Comparison of ENCODE assay signal across 11 cellular contexts in the genomic region with DNA sequence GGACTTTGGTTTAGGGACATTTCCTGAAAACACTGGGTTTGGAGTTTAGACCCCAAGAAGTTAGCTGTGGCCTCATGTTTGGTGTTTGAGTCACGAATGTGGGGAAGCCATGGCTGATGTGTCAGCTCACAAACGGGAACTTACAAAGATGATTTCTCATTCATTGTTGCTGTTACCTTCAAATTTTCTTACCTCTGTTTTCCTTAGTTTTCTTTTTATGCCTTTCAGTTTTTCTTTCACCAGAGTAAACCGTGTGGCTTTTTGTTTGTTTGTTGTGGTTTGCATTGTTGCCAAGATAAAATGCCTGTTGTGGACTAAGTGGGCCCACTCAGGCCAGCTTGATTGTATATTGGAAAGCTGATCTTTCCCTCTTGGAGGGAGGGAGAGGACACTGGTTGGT.
A peak's percentile ranks its signal among the peaks of the same experiment; 100 is the strongest.
DNase-seq lines count a peak whose midpoint lies in the region; ATAC-seq and TF ChIP-seq lines count a peak whose summit lies in the region.
"Had no signal": no experiment of that assay in that cellular context is flagged by ENCODE, and none has a peak within 500 bp of the region (broad histone marks: within the 10 kb centered on the region; RNA-seq: fewer than 3 reads in every experiment).

No MANE protein-coding gene starts in this region.

- H3K36me3 Mint-ChIP-seq in activated B cell treated with CpG ODN at 0.5 μM for 24 hours (ENCODE audit: low read depth) = peaks cover 48% of the 10 kb centered on the region

- CTCF ChIA-PET in activated B cell treated with CpG ODN at 0.5 μM for 24 hours (lab: Charles Lee) = interaction anchor here (0.9 to 2.1 kb wide), 2 partner anchors 140 to 218 kb away, joined by 4 to 11 read pairs; no protein-coding TSS in a partner anchor

- H2BK15ac ChIP-seq in neuronal stem cell (ENCODE audit: low read length) = no peak overlapping the region

- H3K9ac ChIP-seq in neuronal stem cell (ENCODE audit: low read depth, low read length, poor library complexity) = no peak overlapping the region

- no peak overlapping the region for H4K8ac ChIP-seq in neuronal stem cell (ENCODE audit: low read depth, low read length)

- no peaks in the 10 kb centered on the region for H3K79me1 ChIP-seq in neuronal stem cell (ENCODE audit: low read depth, low read length)

- H3K27me3 ChIP-seq in neuronal stem cell (ENCODE audit: control insufficient read depth in 3 of 3, insufficient read depth in 3 of 3, low read depth in 1 of 3, low read length in 3 of 3) = no peaks in the 10 kb centered on the region
- H3K27me3 ChIP-seq: upper lobe of right lung had no signal

- H3K4me1 Mint-ChIP-seq in activated B cell treated with CpG ODN at 0.5 μM for 24 hours = peaks cover 67% of the 10 kb centered on the region

- DNase-seq in AML-193 (lab: John Stamatoyannopoulos, UW) = peak; percentile 29 to 51
- peak; percentile 72 for DNase-seq in HS-5 (ENCODE audit: low read depth)
- no peak for DNase-seq in activated B cell treated with CpG ODN at 0.5 μM for 24 hours
- DNase-seq in hepatic stellate cell (ENCODE audit: low spot score) = peak; percentile 66
- DNase-seq in GOT3 (lab: John Stamatoyannopoulos, UW) = no peak
- DNase-seq in neuronal stem cell (ENCODE audit: low spot score) = no peak
- DNase-seq: activated gamma-delta T cell treated with Interleukin-2 at 50 U/mL for 16 hours, upper lobe of right lung had no signal

- no peak overlapping the region for H3K4me3 Mint-ChIP-seq in activated B cell treated with CpG ODN at 0.5 μM for 24 hours
- H3K4me3 Mint-ChIP-seq: mesothelial cell of epicardium had no signal

- ATAC-seq in activated B cell treated with CpG ODN at 0.5 μM for 24 hours (ENCODE audit: low read depth) (no peak), GM21447 (IDR thresholded peaks at IDR 0.05; ENCODE audit: unreplicated experiment) (no peak), HG02870 (IDR thresholded peaks at IDR 0.05; ENCODE audit: unreplicated experiment) (no peak)
- ATAC-seq: upper lobe of right lung had no signal

- H4K91ac ChIP-seq in neuronal stem cell (ENCODE audit: low read depth, low read length, poor library complexity) = no peak overlapping the region

- H3K27me3 Mint-ChIP-seq in activated B cell treated with CpG ODN at 0.5 μM for 24 hours = no peaks in the 10 kb centered on the region

- WGBS in neuronal stem cell (ENCODE audit: extremely low coverage in 2 of 2, insufficient read length in 2 of 2, insufficient replicate concordance in 1 of 2), 2 donors = no CpG with 5 or more reads among the region's 3 CpGs

- no peak overlapping the region for H2AFZ ChIP-seq in neuronal stem cell (ENCODE audit: low read length)

- H3K36me3 ChIP-seq in neuronal stem cell (replicated peaks in 1 of 2; ENCODE audit: control insufficient read depth in 2 of 2, insufficient read depth in 2 of 2, low read length in 2 of 2) = peaks cover 4 to 29% of the 10 kb centered on the region in 2 donors

- H3K27ac Mint-ChIP-seq in activated B cell treated with CpG ODN at 0.5 μM for 24 hours = peak overlapping the region; percentile 92
- H3K27ac Mint-ChIP-seq: mesothelial cell of epicardium had no signal

- no peak overlapping the region for H3K23ac ChIP-seq in neuronal stem cell (ENCODE audit: low read depth, low read length, poor library complexity)

- no peak overlapping the region for H3K4me2 ChIP-seq in neuronal stem cell (ENCODE audit: insufficient read depth, low read length, poor library complexity, severe bottlenecking)

- H2BK5ac ChIP-seq in neuronal stem cell (ENCODE audit: low read length) = no peak overlapping the region

- H3K4ac ChIP-seq in neuronal stem cell (ENCODE audit: low read length) = no peak overlapping the region

- TF ChIP-seq CTCF in activated B cell treated with CpG ODN at 0.5 μM for 24 hours (IDR thresholded peaks at IDR 0.05) = no peak

- no peak overlapping the region for H2BK12ac ChIP-seq in neuronal stem cell (ENCODE audit: low read length)

- no peak overlapping the region for H2AK5ac ChIP-seq in neuronal stem cell (ENCODE audit: low read depth, low read length)

- H3K14ac ChIP-seq in neuronal stem cell (ENCODE audit: low read length) = no peak overlapping the region

- H3K9me3 ChIP-seq in neuronal stem cell (replicated peaks in 1 of 2; ENCODE audit: control insufficient read depth in 2 of 2, insufficient read depth in 1 of 2, low read depth in 1 of 2, low read length in 2 of 2) = peaks cover 0 to 3% of the 10 kb centered on the region in 2 donors
- H3K9me3 ChIP-seq: upper lobe of right lung had no signal

- peaks cover 15 to 20% of the 10 kb centered on the region in 2 donors for H3K4me1 ChIP-seq in neuronal stem cell (ENCODE audit: control insufficient read depth in 2 of 2, insufficient read depth in 1 of 2, low read depth in 1 of 2, low read length in 2 of 2)

- H2BK120ac ChIP-seq in neuronal stem cell (ENCODE audit: low read depth, low read length) = no peak overlapping the region

- no peak overlapping the region for H3K4me3 ChIP-seq in neuronal stem cell (ENCODE audit: low read length in 2 of 2)
- H3K4me3 ChIP-seq: upper lobe of right lung had no signal

- H3K27ac ChIP-seq in neuronal stem cell (replicated peaks; ENCODE audit: low read length) = no peak overlapping the region
- H3K27ac ChIP-seq: upper lobe of right lung had no signal

- H3K9me3 Mint-ChIP-seq in activated B cell treated with CpG ODN at 0.5 μM for 24 hours = no peaks in the 10 kb centered on the region
- H3K9me3 Mint-ChIP-seq: mesothelial cell of epicardium had no signal

- H3K18ac ChIP-seq in neuronal stem cell (ENCODE audit: low read length) = no peak overlapping the region

- POLR2A ChIA-PET in activated B cell treated with CpG ODN at 0.5 μM for 24 hours (lab: Charles Lee) = interaction anchor here (1.3 to 5.0 kb wide), 2 partner anchors 140 to 180 kb away, joined by 3 to 26 read pairs; a partner anchor contains a TSS

- intact Hi-C loops in activated B cell treated with CpG ODN at 0.5 μM for 24 hours (cut with micrococcal nuclease) = loop anchor here (10.0 kb wide), 2 partner anchors 702 to 1068 kb away; a partner anchor contains a TSS

Comparison
In these comparisons a context has a peak if more than half of its experiments do, and no peak if none do; other contexts are left out.
1. DNase-seq: peak in AML-193 (2 of 2), HS-5 (single experiment) and hepatic stellate cell (single experiment); none in activated B cell treated with CpG ODN at 0.5 μM for 24 hours (single experiment), GOT3 (single experiment) and neuronal stem cell (single experiment).